Comparison of ENCODE assay signal across 9 cellular contexts in genomic region chr9:97853844-97854695, GRCh38. TPM values are rescaled to one million over a fixed set of nuclear protein-coding genes. Genes with fewer than 3 reads are reported as not detected.
DNase-seq lines count a peak whose midpoint lies in the region; ATAC-seq, FAIRE-seq and TF ChIP-seq lines count a peak whose summit lies in the region.
"Had no signal": no experiment of that assay in that cellular context is flagged by ENCODE, and none has a peak within 500 bp of the region (broad histone marks: within the 10 kb centered on the region; RNA-seq: fewer than 3 reads in every experiment).

No MANE protein-coding gene starts in this region.

- H3K4me3 Mint-ChIP-seq in astrocyte (ENCODE audit: unreplicated experiment): peak overlapping the region; percentile 73
- peak overlapping the region; percentile 84 for H3K4me3 Mint-ChIP-seq in stimulated activated memory B cell treated with anti-CD40 and anti-IgM and Interleukin-4, amounts not matched to agents 10 μg/mL and 1 μg/mL and 100 μg/mL, for 72 hours

- H3K27me3 ChIP-seq in SJSA1 (replicated peaks): no peaks in the 10 kb centered on the region
- H3K27me3 ChIP-seq in astrocyte (ENCODE audit: insufficient read depth, low read length): peaks cover 93% of the 10 kb centered on the region
- peaks cover 96% of the 10 kb centered on the region for H3K27me3 ChIP-seq in lower lobe of right lung (ENCODE audit: low read depth)

- H3K36me3 ChIP-seq in SJSA1 (0 out of 2 replicates have a peak, but pooled peaks cover 3% of the 10 kb centered on the region), astrocyte (ENCODE audit: insufficient read depth, low read length) (no peaks in the 10 kb centered on the region), lower lobe of right lung (no peaks in the 10 kb centered on the region)

- H3K4me1 Mint-ChIP-seq in astrocyte (ENCODE audit: low read depth, unreplicated experiment): peaks cover 3% of the 10 kb centered on the region
- peaks cover 26% of the 10 kb centered on the region for H3K4me1 Mint-ChIP-seq in stimulated activated memory B cell treated with anti-CD40 and anti-IgM and Interleukin-4, amounts not matched to agents 10 μg/mL and 1 μg/mL and 100 μg/mL, for 72 hours

- peak overlapping the region; percentile 62 for H3K4me2 ChIP-seq in astrocyte (ENCODE audit: low read length)

- H3K9me3 Mint-ChIP-seq in astrocyte (ENCODE audit: unreplicated experiment): peaks cover 11% of the 10 kb centered on the region
- no peaks in the 10 kb centered on the region for H3K9me3 Mint-ChIP-seq in stimulated activated memory B cell treated with anti-CD40 and anti-IgM and Interleukin-4, amounts not matched to agents 10 μg/mL and 1 μg/mL and 100 μg/mL, for 72 hours

- peaks cover 81% of the 10 kb centered on the region for H3K27me3 Mint-ChIP-seq in astrocyte (ENCODE audit: low read depth, unreplicated experiment)
- peaks cover 95% of the 10 kb centered on the region for H3K27me3 Mint-ChIP-seq in stimulated activated memory B cell treated with anti-CD40 and anti-IgM and Interleukin-4, amounts not matched to agents 10 μg/mL and 1 μg/mL and 100 μg/mL, for 72 hours

- peak; percentile 85 for DNase-seq in HK-2 (ENCODE audit: unreplicated experiment)
- DNase-seq in SJSA1 (ENCODE audit: low read depth in 1 of 2, low spot score in 2 of 2): peak; percentile 75 to 83
- DNase-seq in astrocyte (ENCODE audit: low read depth): no peak
- DNase-seq in lower lobe of right lung: peak; percentile 55
- DNase-seq in iPS-NIHi7 (ENCODE audit: extremely low spot score): no peak

- H3K4me3 ChIP-seq in SJSA1 (peak overlapping the region; percentile 71), astrocyte (ENCODE audit: insufficient read depth, low read depth, low read length) (peak overlapping the region; percentile 33), lower lobe of right lung (peak overlapping the region; percentile 46)

- peak overlapping the region; percentile 73 for H2AFZ ChIP-seq in astrocyte (ENCODE audit: low read depth, low read length)

- H3K4me1 ChIP-seq in SJSA1 (replicated peaks) (peaks cover 19% of the 10 kb centered on the region), astrocyte (ENCODE audit: insufficient read depth, low read length) (peaks cover 4% of the 10 kb centered on the region), lower lobe of right lung (peaks cover 22% of the 10 kb centered on the region)

- intact Hi-C loops in lower lobe of right lung (cut with DNase I): no loop called here

- ATAC-seq in lower lobe of right lung: peak; percentile 37 to 46
- ATAC-seq in stimulated activated memory B cell treated with anti-CD40 and anti-IgM and Interleukin-4, amounts not matched to agents 10 μg/mL and 1 μg/mL and 100 μg/mL, for 72 hours: peak; percentile 71
- ATAC-seq in GM18861 (IDR thresholded peaks at IDR 0.05; ENCODE audit: unreplicated experiment): no peak
- no peak for ATAC-seq in HG03457 (IDR thresholded peaks at IDR 0.05; ENCODE audit: unreplicated experiment)

- H3K9me3 ChIP-seq in SJSA1 (replicated peaks): peaks cover 6% of the 10 kb centered on the region; the same call in 1 of the 2 replicates
- peaks cover 7% of the 10 kb centered on the region for H3K9me3 ChIP-seq in astrocyte (ENCODE audit: insufficient read depth, low read depth, low read length)
- no peaks in the 10 kb centered on the region for H3K9me3 ChIP-seq in lower lobe of right lung

- no peak for FAIRE-seq in astrocyte (lab: Jason Lieb, UNC)

- no peak overlapping the region for H3K27ac Mint-ChIP-seq in astrocyte (ENCODE audit: unreplicated experiment)
- H3K27ac Mint-ChIP-seq in stimulated activated memory B cell treated with anti-CD40 and anti-IgM and Interleukin-4, amounts not matched to agents 10 μg/mL and 1 μg/mL and 100 μg/mL, for 72 hours: no peak overlapping the region

- H4K20me1 ChIP-seq in astrocyte (ENCODE audit: insufficient read depth, low read length): peaks cover 10% of the 10 kb centered on the region

- no peak overlapping the region for H3K9ac ChIP-seq in astrocyte (ENCODE audit: low read length)

- H3K79me2 ChIP-seq in astrocyte (ENCODE audit: insufficient read depth, low read length): no peaks in the 10 kb centered on the region

- H3K27ac ChIP-seq in SJSA1 (peak overlapping the region; percentile 69), astrocyte (ENCODE audit: low read depth, low read length) (no peak overlapping the region), lower lobe of right lung (no peak overlapping the region)

- TF ChIP-seq CTCF in astrocyte (IDR thresholded peaks at IDR 0.05; ENCODE audit: insufficient read depth, low read depth, low read length): no peak
- TF ChIP-seq CTCF in lower lobe of right lung (IDR thresholded peaks at IDR 0.05): no peak

- no peaks in the 10 kb centered on the region for H3K36me3 Mint-ChIP-seq in astrocyte (ENCODE audit: low read depth, unreplicated experiment)
- H3K36me3 Mint-ChIP-seq in stimulated activated memory B cell treated with anti-CD40 and anti-IgM and Interleukin-4, amounts not matched to agents 10 μg/mL and 1 μg/mL and 100 μg/mL, for 72 hours: no peaks in the 10 kb centered on the region

RNA-seq across cellular contexts. Expression of gene FOXE1, which starts 1.0 kb away (rescaled TPM):
- 3.1 and 4.7 TPM in 2 replicates for total RNA-seq in SJSA1 (2014; rRNA removed; shearing (Covaris generic))
- 0.07 and 0.45 TPM in 2 replicates for total RNA-seq in astrocyte
- total RNA-seq in lower lobe of right lung: not detected
- total RNA-seq: temporal lobe had no signal

Comparison
In these comparisons a context has a peak if more than half of its experiments do, and no peak if none do; other contexts are left out.
1. DNase-seq: peak in HK-2 (single experiment), SJSA1 (2 of 2) and lower lobe of right lung (single experiment); none in astrocyte (single experiment) and iPS-NIHi7 (single experiment).
2. ATAC-seq: peak in lower lobe of right lung (2 of 2) and stimulated activated memory B cell treated with anti-CD40 and anti-IgM and Interleukin-4, amounts not matched to agents 10 μg/mL and 1 μg/mL and 100 μg/mL, for 72 hours (single experiment); none in GM18861 (single experiment) and HG03457 (single experiment).
3. Peak in every context shown above with its lines, with median percentiles within 50 percentile points of each other: H3K4me3 ChIP-seq.